In genomic region chr12:51238510-51239334, GRCh38 we compare ENCODE assay signal across 1 cellular context.
TF ChIP-seq lines count a peak whose summit lies in the region.

Gene DAZAP2, plus strand, starts transcription at chr12:51238826. Its CDS starts 82 bp downstream, at chr12:51238908.

TF ChIP-seq in K562, 482 proteins besides CTCF, POLR2A, EP300 and RAD21 (continued from another document and continues in another):
- TF ChIP-seq, protein P1, sequence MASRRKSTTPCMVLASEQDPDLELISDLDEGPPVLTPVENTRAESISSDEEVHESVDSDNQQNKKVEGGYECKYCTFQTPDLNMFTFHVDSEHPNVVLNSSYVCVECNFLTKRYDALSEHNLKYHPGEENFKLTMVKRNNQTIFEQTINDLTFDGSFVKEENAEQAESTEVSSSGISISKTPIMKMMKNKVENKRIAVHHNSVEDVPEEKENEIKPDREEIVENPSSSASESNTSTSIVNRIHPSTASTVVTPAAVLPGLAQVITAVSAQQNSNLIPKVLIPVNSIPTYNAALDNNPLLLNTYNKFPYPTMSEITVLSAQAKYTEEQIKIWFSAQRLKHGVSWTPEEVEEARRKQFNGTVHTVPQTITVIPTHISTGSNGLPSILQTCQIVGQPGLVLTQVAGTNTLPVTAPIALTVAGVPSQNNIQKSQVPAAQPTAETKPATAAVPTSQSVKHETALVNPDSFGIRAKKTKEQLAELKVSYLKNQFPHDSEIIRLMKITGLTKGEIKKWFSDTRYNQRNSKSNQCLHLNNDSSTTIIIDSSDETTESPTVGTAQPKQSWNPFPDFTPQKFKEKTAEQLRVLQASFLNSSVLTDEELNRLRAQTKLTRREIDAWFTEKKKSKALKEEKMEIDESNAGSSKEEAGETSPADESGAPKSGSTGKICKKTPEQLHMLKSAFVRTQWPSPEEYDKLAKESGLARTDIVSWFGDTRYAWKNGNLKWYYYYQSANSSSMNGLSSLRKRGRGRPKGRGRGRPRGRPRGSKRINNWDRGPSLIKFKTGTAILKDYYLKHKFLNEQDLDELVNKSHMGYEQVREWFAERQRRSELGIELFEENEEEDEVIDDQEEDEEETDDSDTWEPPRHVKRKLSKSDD (conservative IDR thresholded peaks at IDR 0.05; ENCODE audit: low read length), result no peak
- TF ChIP-seq THAP12 (CRISPR knock-in tag; IDR thresholded peaks at IDR 0.05) (peak; percentile 29; the same call in 1 of the 2 replicates), ZNF175 (CRISPR knock-in tag; IDR thresholded peaks at IDR 0.05; ENCODE audit: low read depth) (peak; percentile 68; the same call in 1 of the 2 replicates), NFE2L1 (tag; IDR thresholded peaks at IDR 0.05; ENCODE audit: borderline replicate concordance, low read depth) (no peak), RBM22 (IDR thresholded peaks at IDR 0.05; ENCODE audit: low read depth, low read length, poor library complexity, severe bottlenecking) (peak; percentile 44), ZKSCAN8 (CRISPR knock-in tag; IDR thresholded peaks at IDR 0.05) (no peak), FOXK2 (conservative IDR thresholded peaks at IDR 0.05 in 1 of 2, IDR thresholded peaks at IDR 0.05 in 1 of 2; ENCODE audit: low read depth in 2 of 2) (peak; percentile 64 to 78; a peak in 3 of 4 replicates), GTF2E2 (tag; IDR thresholded peaks at IDR 0.05) (peak; percentile 74), BRD4 (IDR thresholded peaks at IDR 0.05) (peak; percentile 99), MYC (IDR thresholded peaks at IDR 0.05; ENCODE audit: low read depth, low read length) (no peak; the same call in none of the 2 replicates), MYC (CRISPR knock-in tag; IDR thresholded peaks at IDR 0.05; ENCODE audit: borderline replicate concordance, low read depth) (peak; percentile 91; the same call in 1 of the 2 replicates), ZNF143 (CRISPR knock-in tag; IDR thresholded peaks at IDR 0.05) (0 out of 2 replicates have a peak, but pooled peaks have one; percentile 34), ADNP (tag; IDR thresholded peaks at IDR 0.05) (no peak), ZNF280A (IDR thresholded peaks at IDR 0.05; ENCODE audit: low read depth, partially characterized antibody) (no peak), CREM (IDR thresholded peaks at IDR 0.05; ENCODE audit: low read depth) (peak; percentile 89), AFF1 (IDR thresholded peaks at IDR 0.05; ENCODE audit: low read depth in 1 of 2, partially characterized antibody in 2 of 2) (peak in 1 of 2 experiments; percentile 63), ZBTB5 (IDR thresholded peaks at IDR 0.05) (no peak), NR2F6 (CRISPR knock-in tag; IDR thresholded peaks at IDR 0.05) (no peak), VEZF1 (CRISPR knock-in tag; IDR thresholded peaks at IDR 0.05) (peak; percentile 96), RERE (CRISPR knock-in tag; IDR thresholded peaks at IDR 0.05; ENCODE audit: borderline replicate concordance) (no peak), OTX1 (CRISPR knock-in tag; IDR thresholded peaks at IDR 0.05) (peak; percentile 30; the same call in 1 of the 2 replicates), CBFA2T3 (IDR thresholded peaks at IDR 0.05) (0 out of 2 replicates have a peak, but pooled peaks have one; percentile 16), NFATC3 (IDR thresholded peaks at IDR 0.05) (no peak), ATF6 (CRISPR knock-in tag; IDR thresholded peaks at IDR 0.05) (no peak; the same call in none of the 2 replicates), TCF15 (CRISPR knock-in tag; IDR thresholded peaks at IDR 0.05) (no peak), ZNF277 (CRISPR knock-in tag; IDR thresholded peaks at IDR 0.05; ENCODE audit: borderline replicate concordance) (no peak), ARID2 (IDR thresholded peaks at IDR 0.05) (no peak)
- TF ChIP-seq, protein P2, sequence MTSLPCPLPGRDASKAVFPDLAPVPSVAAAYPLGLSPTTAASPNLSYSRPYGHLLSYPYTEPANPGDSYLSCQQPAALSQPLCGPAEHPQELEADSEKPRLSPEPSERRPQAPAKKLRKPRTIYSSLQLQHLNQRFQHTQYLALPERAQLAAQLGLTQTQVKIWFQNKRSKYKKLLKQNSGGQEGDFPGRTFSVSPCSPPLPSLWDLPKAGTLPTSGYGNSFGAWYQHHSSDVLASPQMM (CRISPR knock-in tag; IDR thresholded peaks at IDR 0.05), result no peak
